1 cellular context compared by ENCODE assay signal in genomic region chr12:109308534-109309440, GRCh38.
TF ChIP-seq lines count a peak whose summit lies in the region.

Gene FOXN4 (minus strand): TSS chr12:109309284. CDS start chr12:109308321, 963 bp downstream.

TF ChIP-seq in HEK293, 187 proteins besides CTCF, POLR2A, EP300 and RAD21 (continued from another document):
- TF ChIP-seq, protein P1, sequence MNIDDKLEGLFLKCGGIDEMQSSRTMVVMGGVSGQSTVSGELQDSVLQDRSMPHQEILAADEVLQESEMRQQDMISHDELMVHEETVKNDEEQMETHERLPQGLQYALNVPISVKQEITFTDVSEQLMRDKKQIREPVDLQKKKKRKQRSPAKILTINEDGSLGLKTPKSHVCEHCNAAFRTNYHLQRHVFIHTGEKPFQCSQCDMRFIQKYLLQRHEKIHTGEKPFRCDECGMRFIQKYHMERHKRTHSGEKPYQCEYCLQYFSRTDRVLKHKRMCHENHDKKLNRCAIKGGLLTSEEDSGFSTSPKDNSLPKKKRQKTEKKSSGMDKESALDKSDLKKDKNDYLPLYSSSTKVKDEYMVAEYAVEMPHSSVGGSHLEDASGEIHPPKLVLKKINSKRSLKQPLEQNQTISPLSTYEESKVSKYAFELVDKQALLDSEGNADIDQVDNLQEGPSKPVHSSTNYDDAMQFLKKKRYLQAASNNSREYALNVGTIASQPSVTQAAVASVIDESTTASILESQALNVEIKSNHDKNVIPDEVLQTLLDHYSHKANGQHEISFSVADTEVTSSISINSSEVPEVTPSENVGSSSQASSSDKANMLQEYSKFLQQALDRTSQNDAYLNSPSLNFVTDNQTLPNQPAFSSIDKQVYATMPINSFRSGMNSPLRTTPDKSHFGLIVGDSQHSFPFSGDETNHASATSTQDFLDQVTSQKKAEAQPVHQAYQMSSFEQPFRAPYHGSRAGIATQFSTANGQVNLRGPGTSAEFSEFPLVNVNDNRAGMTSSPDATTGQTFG (tag by site-specific recombination; IDR thresholded peaks at IDR 0.05; ENCODE audit: borderline replicate concordance) = no peak
- TF ChIP-seq ZNF785 (tag by site-specific recombination; IDR thresholded peaks at IDR 0.05) (no peak), ZNF843 (tag by site-specific recombination; IDR thresholded peaks at IDR 0.05) (no peak), ZNF10 (tag by site-specific recombination; IDR thresholded peaks at IDR 0.05) (no peak), ZNF248 (tag by site-specific recombination; IDR thresholded peaks at IDR 0.05) (no peak), ZBTB20 (tag by site-specific recombination; IDR thresholded peaks at IDR 0.05) (peak; percentile 93), ZBTB48 (tag by site-specific recombination; IDR thresholded peaks at IDR 0.05) (peak; percentile 50; the same call in 1 of the 2 replicates), ZNF792 (tag by site-specific recombination; IDR thresholded peaks at IDR 0.05) (no peak), KLF8 (tag by site-specific recombination; IDR thresholded peaks at IDR 0.05) (no peak), EGR2 (tag by site-specific recombination; IDR thresholded peaks at IDR 0.05; ENCODE audit: low read depth) (peak; percentile 34; the same call in 1 of the 2 replicates), GLIS2 (tag by site-specific recombination; IDR thresholded peaks at IDR 0.05) (peak; percentile 72), ZNF202 (tag by site-specific recombination; IDR thresholded peaks at IDR 0.05; ENCODE audit: borderline replicate concordance) (no peak), HOXA7 (CRISPR knock-in tag; IDR thresholded peaks at IDR 0.05; ENCODE audit: borderline replicate concordance) (no peak), ZNF19 (tag by site-specific recombination; IDR thresholded peaks at IDR 0.05; ENCODE audit: low read depth) (no peak), YY1 (tag by site-specific recombination; IDR thresholded peaks at IDR 0.05) (no peak), ZNF335 (tag by site-specific recombination; conservative IDR thresholded peaks at IDR 0.05) (peak; percentile 64)
- TF ChIP-seq, protein P2, sequence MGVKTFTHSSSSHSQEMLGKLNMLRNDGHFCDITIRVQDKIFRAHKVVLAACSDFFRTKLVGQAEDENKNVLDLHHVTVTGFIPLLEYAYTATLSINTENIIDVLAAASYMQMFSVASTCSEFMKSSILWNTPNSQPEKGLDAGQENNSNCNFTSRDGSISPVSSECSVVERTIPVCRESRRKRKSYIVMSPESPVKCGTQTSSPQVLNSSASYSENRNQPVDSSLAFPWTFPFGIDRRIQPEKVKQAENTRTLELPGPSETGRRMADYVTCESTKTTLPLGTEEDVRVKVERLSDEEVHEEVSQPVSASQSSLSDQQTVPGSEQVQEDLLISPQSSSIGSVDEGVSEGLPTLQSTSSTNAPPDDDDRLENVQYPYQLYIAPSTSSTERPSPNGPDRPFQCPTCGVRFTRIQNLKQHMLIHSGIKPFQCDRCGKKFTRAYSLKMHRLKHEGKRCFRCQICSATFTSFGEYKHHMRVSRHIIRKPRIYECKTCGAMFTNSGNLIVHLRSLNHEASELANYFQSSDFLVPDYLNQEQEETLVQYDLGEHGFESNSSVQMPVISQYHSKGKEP (tag by site-specific recombination; IDR thresholded peaks at IDR 0.05) = peak; percentile 12; the same call in 1 of the 2 replicates
- TF ChIP-seq, protein P3, sequence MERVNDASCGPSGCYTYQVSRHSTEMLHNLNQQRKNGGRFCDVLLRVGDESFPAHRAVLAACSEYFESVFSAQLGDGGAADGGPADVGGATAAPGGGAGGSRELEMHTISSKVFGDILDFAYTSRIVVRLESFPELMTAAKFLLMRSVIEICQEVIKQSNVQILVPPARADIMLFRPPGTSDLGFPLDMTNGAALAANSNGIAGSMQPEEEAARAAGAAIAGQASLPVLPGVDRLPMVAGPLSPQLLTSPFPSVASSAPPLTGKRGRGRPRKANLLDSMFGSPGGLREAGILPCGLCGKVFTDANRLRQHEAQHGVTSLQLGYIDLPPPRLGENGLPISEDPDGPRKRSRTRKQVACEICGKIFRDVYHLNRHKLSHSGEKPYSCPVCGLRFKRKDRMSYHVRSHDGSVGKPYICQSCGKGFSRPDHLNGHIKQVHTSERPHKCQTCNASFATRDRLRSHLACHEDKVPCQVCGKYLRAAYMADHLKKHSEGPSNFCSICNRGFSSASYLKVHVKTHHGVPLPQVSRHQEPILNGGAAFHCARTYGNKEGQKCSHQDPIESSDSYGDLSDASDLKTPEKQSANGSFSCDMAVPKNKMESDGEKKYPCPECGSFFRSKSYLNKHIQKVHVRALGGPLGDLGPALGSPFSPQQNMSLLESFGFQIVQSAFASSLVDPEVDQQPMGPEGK (tag by site-specific recombination; IDR thresholded peaks at IDR 0.05) = peak; percentile 64; the same call in 1 of the 2 replicates
- TF ChIP-seq, protein P4, sequence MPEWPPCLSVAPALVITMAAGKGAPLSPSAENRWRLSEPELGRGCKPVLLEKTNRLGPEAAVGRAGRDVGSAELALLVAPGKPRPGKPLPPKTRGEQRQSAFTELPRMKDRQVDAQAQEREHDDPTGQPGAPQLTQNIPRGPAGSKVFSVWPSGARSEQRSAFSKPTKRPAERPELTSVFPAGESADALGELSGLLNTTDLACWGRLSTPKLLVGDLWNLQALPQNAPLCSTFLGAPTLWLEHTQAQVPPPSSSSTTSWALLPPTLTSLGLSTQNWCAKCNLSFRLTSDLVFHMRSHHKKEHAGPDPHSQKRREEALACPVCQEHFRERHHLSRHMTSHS (tag by site-specific recombination; IDR thresholded peaks at IDR 0.05) = no peak
TF ChIP-seq in HEK293: peak in this region for 18.
